ENCODE assay signal across 2 cellular contexts in the genomic region with DNA sequence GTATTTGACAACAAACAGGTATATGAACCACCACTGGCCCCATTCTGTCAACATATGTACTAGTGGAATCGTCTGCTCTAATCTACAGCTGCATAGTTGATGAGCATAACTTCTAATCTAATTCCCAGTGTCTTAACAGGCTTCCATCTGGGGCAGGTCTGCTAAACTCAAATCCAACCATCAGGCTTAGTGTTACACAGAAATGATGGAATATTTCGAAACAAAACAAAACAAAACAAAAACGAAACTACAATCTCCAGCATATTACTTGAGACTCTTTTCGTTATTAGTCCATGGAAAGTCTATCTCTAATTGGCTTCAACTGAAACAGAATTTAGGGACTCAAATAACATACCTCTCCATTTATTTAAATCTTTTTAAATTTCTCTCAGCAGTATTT.
A peak's percentile ranks its signal among the peaks of the same experiment; 100 is the strongest.
TF ChIP-seq lines count a peak whose summit lies in the region.

No MANE protein-coding gene starts in this region.

TF ChIP-seq in liver, 16 proteins besides CTCF, POLR2A, EP300 and RAD21:
- TF ChIP-seq NR2F2 (IDR thresholded peaks at IDR 0.05): no peak
- TF ChIP-seq RXRA (IDR thresholded peaks at IDR 0.05): peak in 1 of 2 donors; percentile 27
- TF ChIP-seq YY1 (IDR thresholded peaks at IDR 0.05): peak; percentile 40
- TF ChIP-seq EGR1 (IDR thresholded peaks at IDR 0.05; ENCODE audit: low read depth in 2 of 2): peak in 1 of 2 donors; percentile 14
- no peak for TF ChIP-seq GABPA (IDR thresholded peaks at IDR 0.05 in 1 of 2, conservative IDR thresholded peaks at IDR 0.05 in 1 of 2)
- TF ChIP-seq, protein P1, sequence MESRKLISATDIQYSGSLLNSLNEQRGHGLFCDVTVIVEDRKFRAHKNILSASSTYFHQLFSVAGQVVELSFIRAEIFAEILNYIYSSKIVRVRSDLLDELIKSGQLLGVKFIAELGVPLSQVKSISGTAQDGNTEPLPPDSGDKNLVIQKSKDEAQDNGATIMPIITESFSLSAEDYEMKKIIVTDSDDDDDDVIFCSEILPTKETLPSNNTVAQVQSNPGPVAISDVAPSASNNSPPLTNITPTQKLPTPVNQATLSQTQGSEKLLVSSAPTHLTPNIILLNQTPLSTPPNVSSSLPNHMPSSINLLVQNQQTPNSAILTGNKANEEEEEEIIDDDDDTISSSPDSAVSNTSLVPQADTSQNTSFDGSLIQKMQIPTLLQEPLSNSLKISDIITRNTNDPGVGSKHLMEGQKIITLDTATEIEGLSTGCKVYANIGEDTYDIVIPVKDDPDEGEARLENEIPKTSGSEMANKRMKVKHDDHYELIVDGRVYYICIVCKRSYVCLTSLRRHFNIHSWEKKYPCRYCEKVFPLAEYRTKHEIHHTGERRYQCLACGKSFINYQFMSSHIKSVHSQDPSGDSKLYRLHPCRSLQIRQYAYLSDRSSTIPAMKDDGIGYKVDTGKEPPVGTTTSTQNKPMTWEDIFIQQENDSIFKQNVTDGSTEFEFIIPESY (IDR thresholded peaks at IDR 0.05): no peak
- TF ChIP-seq JUND (IDR thresholded peaks at IDR 0.05): peak in 1 of 2 donors; percentile 23
- no peak for TF ChIP-seq FOXA2 (IDR thresholded peaks at IDR 0.05)
- no peak for TF ChIP-seq SP1 (IDR thresholded peaks at IDR 0.05)
- TF ChIP-seq, protein P2, sequence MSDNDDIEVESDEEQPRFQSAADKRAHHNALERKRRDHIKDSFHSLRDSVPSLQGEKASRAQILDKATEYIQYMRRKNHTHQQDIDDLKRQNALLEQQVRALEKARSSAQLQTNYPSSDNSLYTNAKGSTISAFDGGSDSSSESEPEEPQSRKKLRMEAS (IDR thresholded peaks at IDR 0.05): no peak
- TF ChIP-seq, protein P3, sequence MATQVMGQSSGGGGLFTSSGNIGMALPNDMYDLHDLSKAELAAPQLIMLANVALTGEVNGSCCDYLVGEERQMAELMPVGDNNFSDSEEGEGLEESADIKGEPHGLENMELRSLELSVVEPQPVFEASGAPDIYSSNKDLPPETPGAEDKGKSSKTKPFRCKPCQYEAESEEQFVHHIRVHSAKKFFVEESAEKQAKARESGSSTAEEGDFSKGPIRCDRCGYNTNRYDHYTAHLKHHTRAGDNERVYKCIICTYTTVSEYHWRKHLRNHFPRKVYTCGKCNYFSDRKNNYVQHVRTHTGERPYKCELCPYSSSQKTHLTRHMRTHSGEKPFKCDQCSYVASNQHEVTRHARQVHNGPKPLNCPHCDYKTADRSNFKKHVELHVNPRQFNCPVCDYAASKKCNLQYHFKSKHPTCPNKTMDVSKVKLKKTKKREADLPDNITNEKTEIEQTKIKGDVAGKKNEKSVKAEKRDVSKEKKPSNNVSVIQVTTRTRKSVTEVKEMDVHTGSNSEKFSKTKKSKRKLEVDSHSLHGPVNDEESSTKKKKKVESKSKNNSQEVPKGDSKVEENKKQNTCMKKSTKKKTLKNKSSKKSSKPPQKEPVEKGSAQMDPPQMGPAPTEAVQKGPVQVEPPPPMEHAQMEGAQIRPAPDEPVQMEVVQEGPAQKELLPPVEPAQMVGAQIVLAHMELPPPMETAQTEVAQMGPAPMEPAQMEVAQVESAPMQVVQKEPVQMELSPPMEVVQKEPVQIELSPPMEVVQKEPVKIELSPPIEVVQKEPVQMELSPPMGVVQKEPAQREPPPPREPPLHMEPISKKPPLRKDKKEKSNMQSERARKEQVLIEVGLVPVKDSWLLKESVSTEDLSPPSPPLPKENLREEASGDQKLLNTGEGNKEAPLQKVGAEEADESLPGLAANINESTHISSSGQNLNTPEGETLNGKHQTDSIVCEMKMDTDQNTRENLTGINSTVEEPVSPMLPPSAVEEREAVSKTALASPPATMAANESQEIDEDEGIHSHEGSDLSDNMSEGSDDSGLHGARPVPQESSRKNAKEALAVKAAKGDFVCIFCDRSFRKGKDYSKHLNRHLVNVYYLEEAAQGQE (IDR thresholded peaks at IDR 0.05): no peak
- no peak for TF ChIP-seq HNF4G (IDR thresholded peaks at IDR 0.05)
- TF ChIP-seq, protein P4, sequence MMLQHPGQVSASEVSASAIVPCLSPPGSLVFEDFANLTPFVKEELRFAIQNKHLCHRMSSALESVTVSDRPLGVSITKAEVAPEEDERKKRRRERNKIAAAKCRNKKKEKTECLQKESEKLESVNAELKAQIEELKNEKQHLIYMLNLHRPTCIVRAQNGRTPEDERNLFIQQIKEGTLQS (IDR thresholded peaks at IDR 0.05): no peak
- peak; percentile 21 to 33 for TF ChIP-seq HNF4A (conservative IDR thresholded peaks at IDR 0.05)
- TF ChIP-seq FOXA1 (IDR thresholded peaks at IDR 0.05): no peak
- TF ChIP-seq TAF1 (conservative IDR thresholded peaks at IDR 0.05): no peak

TF ChIP-seq in HepG2, 621 proteins besides CTCF, POLR2A, EP300 and RAD21:
- TF ChIP-seq CREB1 (IDR thresholded peaks at IDR 0.05): no peak
- no peak for TF ChIP-seq CREB1 (CRISPR knock-in tag; IDR thresholded peaks at IDR 0.05)
- no peak for TF ChIP-seq ARHGAP35 (CRISPR knock-in tag; IDR thresholded peaks at IDR 0.05; ENCODE audit: borderline replicate concordance)
- TF ChIP-seq TP53 (CRISPR knock-in tag; conservative IDR thresholded peaks at IDR 0.05): no peak
- no peak for TF ChIP-seq SAP130 (CRISPR knock-in tag; IDR thresholded peaks at IDR 0.05; ENCODE audit: low read depth)
- TF ChIP-seq ZNF263 (CRISPR knock-in tag; IDR thresholded peaks at IDR 0.05): no peak
- TF ChIP-seq ZC3H13 (CRISPR knock-in tag; IDR thresholded peaks at IDR 0.05): no peak
- TF ChIP-seq ZNF251 (CRISPR knock-in tag; IDR thresholded peaks at IDR 0.05): no peak
